Comparison of ENCODE assay signal across 9 cellular contexts in the genomic region with DNA sequence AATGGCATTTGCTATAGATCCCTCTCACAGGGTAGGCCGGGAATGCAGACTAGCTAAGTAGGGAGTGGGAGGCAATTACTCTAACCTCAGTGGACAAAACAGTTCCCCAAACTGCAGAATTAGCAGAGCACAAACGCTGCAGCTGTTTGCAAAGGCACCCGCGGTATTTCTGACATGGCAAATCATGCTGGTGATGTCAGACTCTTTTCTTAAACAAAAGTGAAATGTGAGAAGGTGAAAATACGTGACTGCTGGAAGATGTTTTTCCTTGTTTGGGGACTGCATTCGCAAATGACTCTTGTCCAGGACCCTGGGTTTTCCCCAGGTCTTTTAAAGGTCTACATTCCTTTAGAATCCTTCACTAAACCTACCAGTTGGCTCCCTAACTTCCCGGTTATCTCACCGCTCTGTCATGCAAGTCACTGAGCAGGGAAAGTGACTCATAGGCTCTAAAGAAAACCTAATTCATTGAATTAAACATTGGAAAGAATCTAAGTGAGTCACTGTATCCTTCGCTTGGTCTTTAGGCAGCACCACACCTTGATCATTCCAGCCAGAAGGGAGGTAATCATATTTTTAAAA.
DNase-seq lines count a peak whose midpoint lies in the region; ATAC-seq, FAIRE-seq and TF ChIP-seq lines count a peak whose summit lies in the region.
"Had no signal": no experiment of that assay in that cellular context is flagged by ENCODE, and none has a peak within 500 bp of the region (broad histone marks: within the 10 kb centered on the region; RNA-seq: fewer than 3 reads in every experiment).

No MANE protein-coding gene starts in this region.

- no peaks in the 10 kb centered on the region for H3K27me3 ChIP-seq in NT2/D1 (ENCODE audit: insufficient read depth, insufficient read length)
- no peaks in the 10 kb centered on the region for H3K27me3 ChIP-seq in esophagus (ENCODE audit: control insufficient read depth in 1 of 2, insufficient read depth in 2 of 2, low read length in 2 of 2)

- H3K27ac ChIP-seq in A549 = peak overlapping the region; percentile 84 to 91
- H3K27ac ChIP-seq in esophagus (ENCODE audit: low read depth in 2 of 2, low read length in 1 of 2) = peak overlapping the region; percentile 41 to 66

- H3K9ac ChIP-seq in NT2/D1 (ENCODE audit: insufficient read length, low read depth) = no peak overlapping the region

- TF ChIP-seq RAD21 in A549 (conservative IDR thresholded peaks at IDR 0.05 in 1 of 2, IDR thresholded peaks at IDR 0.05 in 1 of 2) = peak; percentile 2 to 27; a peak in 2 of 5 replicates

- TF ChIP-seq EP300 in A549 (IDR thresholded peaks at IDR 0.05) = peak; percentile 74 to 90; a peak in 4 of 5 replicates

- 2% methylated on average over 9 of the region's 9 CpGs for WGBS in A549 (ENCODE audit: missing lambda C conversion rate)
- 4% methylated on average over 9 of the region's 9 CpGs for WGBS in esophagus, 2 donors

- H3K36me3 ChIP-seq in NT2/D1 (ENCODE audit: insufficient read depth, insufficient read length, low read length) = no peaks in the 10 kb centered on the region
- no peaks in the 10 kb centered on the region for H3K36me3 ChIP-seq in esophagus (ENCODE audit: control insufficient read depth in 2 of 2, insufficient read depth in 2 of 2, low read length in 1 of 2)

- peak overlapping the region; percentile 88 for H3K4me2 ChIP-seq in A549

- FAIRE-seq in A549 (lab: Jason Lieb, UNC) = no peak

- H3K4me1 ChIP-seq in A549 (peaks cover 60% of the 10 kb centered on the region), NT2/D1 (ENCODE audit: insufficient read depth, insufficient read length) (peaks cover 12% of the 10 kb centered on the region), esophagus (ENCODE audit: control insufficient read depth in 2 of 2, insufficient read depth in 2 of 2, low read length in 1 of 2) (peaks cover 9 to 10% of the 10 kb centered on the region in 2 donors)

- H3K4me3 ChIP-seq in A549 (peak overlapping the region; percentile 23), NT2/D1 (ENCODE audit: insufficient read length, low read depth) (no peak overlapping the region), esophagus (ENCODE audit: low read depth in 1 of 2, low read length in 2 of 2) (no peak overlapping the region)

- CTCF ChIA-PET in A549 (lab: Yijun Ruan, JAX) = interaction anchor here (0.8 to 2.5 kb wide), 8 partner anchors 16 to 234 kb away, joined by 3 to 11 read pairs (median 4); a partner anchor contains a TSS

- no peak for TF ChIP-seq CTCF in A549 (IDR thresholded peaks at IDR 0.05)

- ATAC-seq in A549 (peak; percentile 84 to 85), GM19324 (IDR thresholded peaks at IDR 0.05; ENCODE audit: low FRiP score, unreplicated experiment) (no peak), HG02571 (IDR thresholded peaks at IDR 0.05; ENCODE audit: unreplicated experiment) (no peak), GM21717 (IDR thresholded peaks at IDR 0.05; ENCODE audit: unreplicated experiment) (no peak)

- H3K9me3 ChIP-seq in A549 (no peaks in the 10 kb centered on the region), NT2/D1 (ENCODE audit: insufficient read depth, low read length) (no peaks in the 10 kb centered on the region), esophagus (ENCODE audit: control insufficient read depth in 2 of 2, insufficient read depth in 1 of 2, low read depth in 1 of 2, low read length in 1 of 2) (no peaks in the 10 kb centered on the region)

- no peak for TF ChIP-seq POLR2A in A549 (IDR thresholded peaks at IDR 0.05; ENCODE audit: low read length)

- peak; percentile 95 to 97 for DNase-seq in A549 (ENCODE audit: low read depth in 1 of 2, low spot score in 1 of 2)
- DNase-seq in GOT3 (lab: John Stamatoyannopoulos, UW) = peak; percentile 49
- DNase-seq in NT2/D1 (ENCODE audit: low read depth, low spot score) = peak; percentile 74
- DNase-seq in myocyte (ENCODE audit: low read depth) = peak; percentile 98
- DNase-seq: activated naive CD8-positive, alpha-beta T cell treated with anti-CD3 and anti-CD28 coated beads, Interleukin-2, amount 10 ng/mL, durations not matched to agents 7 days and 5 days had no signal

- POLR2A ChIA-PET in A549 (lab: Yijun Ruan, JAX) = interaction anchor here (0.7 to 1.9 kb wide), 2 partner anchors 25 to 107 kb away, joined by 3 to 4 read pairs; a partner anchor contains a TSS

TF ChIP-seq in A549, 52 proteins besides CTCF, POLR2A, EP300 and RAD21 (continues in another document):
- TF ChIP-seq JUNB (IDR thresholded peaks at IDR 0.05) (peak; percentile 97), GATA3 (IDR thresholded peaks at IDR 0.05; ENCODE audit: borderline replicate concordance) (peak; percentile 95), CBX8 (IDR thresholded peaks at IDR 0.05) (no peak), CBX2 (IDR thresholded peaks at IDR 0.05; ENCODE audit: borderline replicate concordance, low read depth) (no peak), SMC3 (IDR thresholded peaks at IDR 0.05) (no peak), NFE2L2 (conservative IDR thresholded peaks at IDR 0.05; ENCODE audit: low read length) (0 out of 2 replicates have a peak, but pooled peaks have one; percentile 28), JUN (IDR thresholded peaks at IDR 0.05) (peak; percentile 89 to 93; a peak in 4 of 5 replicates), EHF (CRISPR knock-in tag; IDR thresholded peaks at IDR 0.05) (peak; percentile 79; the same call in 1 of the 2 replicates), MAFK (IDR thresholded peaks at IDR 0.05; ENCODE audit: partially characterized antibody) (peak; percentile 91), FOSL2 (IDR thresholded peaks at IDR 0.05) (peak; percentile 95), FOSL2 (CRISPR knock-in tag; IDR thresholded peaks at IDR 0.05) (peak; percentile 99), CEBPB (IDR thresholded peaks at IDR 0.05) (peak in 1 of 2 experiments; percentile 79; a peak in 2 of 4 replicates), MYC (IDR thresholded peaks at IDR 0.05; ENCODE audit: borderline replicate concordance, low read length) (0 out of 2 replicates have a peak, but pooled peaks have one; percentile 19)
- TF ChIP-seq, protein P1, sequence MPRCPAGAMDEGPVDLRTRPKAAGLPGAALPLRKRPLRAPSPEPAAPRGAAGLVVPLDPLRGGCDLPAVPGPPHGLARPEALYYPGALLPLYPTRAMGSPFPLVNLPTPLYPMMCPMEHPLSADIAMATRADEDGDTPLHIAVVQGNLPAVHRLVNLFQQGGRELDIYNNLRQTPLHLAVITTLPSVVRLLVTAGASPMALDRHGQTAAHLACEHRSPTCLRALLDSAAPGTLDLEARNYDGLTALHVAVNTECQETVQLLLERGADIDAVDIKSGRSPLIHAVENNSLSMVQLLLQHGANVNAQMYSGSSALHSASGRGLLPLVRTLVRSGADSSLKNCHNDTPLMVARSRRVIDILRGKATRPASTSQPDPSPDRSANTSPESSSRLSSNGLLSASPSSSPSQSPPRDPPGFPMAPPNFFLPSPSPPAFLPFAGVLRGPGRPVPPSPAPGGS (IDR thresholded peaks at IDR 0.05) = peak; percentile 87; the same call in 2 of the 3 replicates
- TF ChIP-seq, protein P2, sequence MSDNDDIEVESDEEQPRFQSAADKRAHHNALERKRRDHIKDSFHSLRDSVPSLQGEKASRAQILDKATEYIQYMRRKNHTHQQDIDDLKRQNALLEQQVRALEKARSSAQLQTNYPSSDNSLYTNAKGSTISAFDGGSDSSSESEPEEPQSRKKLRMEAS (IDR thresholded peaks at IDR 0.05) = peak; percentile 72; the same call in 1 of the 2 replicates
- TF ChIP-seq, protein P3, sequence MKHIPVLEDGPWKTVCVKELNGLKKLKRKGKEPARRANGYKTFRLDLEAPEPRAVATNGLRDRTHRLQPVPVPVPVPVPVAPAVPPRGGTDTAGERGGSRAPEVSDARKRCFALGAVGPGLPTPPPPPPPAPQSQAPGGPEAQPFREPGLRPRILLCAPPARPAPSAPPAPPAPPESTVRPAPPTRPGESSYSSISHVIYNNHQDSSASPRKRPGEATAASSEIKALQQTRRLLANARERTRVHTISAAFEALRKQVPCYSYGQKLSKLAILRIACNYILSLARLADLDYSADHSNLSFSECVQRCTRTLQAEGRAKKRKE (CRISPR knock-in tag; IDR thresholded peaks at IDR 0.05; ENCODE audit: low read depth) = peak; percentile 55; the same call in 1 of the 2 replicates
- TF ChIP-seq, protein P4, sequence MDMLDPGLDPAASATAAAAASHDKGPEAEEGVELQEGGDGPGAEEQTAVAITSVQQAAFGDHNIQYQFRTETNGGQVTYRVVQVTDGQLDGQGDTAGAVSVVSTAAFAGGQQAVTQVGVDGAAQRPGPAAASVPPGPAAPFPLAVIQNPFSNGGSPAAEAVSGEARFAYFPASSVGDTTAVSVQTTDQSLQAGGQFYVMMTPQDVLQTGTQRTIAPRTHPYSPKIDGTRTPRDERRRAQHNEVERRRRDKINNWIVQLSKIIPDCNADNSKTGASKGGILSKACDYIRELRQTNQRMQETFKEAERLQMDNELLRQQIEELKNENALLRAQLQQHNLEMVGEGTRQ (IDR thresholded peaks at IDR 0.05) = no peak
- TF ChIP-seq, protein P5, sequence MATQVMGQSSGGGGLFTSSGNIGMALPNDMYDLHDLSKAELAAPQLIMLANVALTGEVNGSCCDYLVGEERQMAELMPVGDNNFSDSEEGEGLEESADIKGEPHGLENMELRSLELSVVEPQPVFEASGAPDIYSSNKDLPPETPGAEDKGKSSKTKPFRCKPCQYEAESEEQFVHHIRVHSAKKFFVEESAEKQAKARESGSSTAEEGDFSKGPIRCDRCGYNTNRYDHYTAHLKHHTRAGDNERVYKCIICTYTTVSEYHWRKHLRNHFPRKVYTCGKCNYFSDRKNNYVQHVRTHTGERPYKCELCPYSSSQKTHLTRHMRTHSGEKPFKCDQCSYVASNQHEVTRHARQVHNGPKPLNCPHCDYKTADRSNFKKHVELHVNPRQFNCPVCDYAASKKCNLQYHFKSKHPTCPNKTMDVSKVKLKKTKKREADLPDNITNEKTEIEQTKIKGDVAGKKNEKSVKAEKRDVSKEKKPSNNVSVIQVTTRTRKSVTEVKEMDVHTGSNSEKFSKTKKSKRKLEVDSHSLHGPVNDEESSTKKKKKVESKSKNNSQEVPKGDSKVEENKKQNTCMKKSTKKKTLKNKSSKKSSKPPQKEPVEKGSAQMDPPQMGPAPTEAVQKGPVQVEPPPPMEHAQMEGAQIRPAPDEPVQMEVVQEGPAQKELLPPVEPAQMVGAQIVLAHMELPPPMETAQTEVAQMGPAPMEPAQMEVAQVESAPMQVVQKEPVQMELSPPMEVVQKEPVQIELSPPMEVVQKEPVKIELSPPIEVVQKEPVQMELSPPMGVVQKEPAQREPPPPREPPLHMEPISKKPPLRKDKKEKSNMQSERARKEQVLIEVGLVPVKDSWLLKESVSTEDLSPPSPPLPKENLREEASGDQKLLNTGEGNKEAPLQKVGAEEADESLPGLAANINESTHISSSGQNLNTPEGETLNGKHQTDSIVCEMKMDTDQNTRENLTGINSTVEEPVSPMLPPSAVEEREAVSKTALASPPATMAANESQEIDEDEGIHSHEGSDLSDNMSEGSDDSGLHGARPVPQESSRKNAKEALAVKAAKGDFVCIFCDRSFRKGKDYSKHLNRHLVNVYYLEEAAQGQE (IDR thresholded peaks at IDR 0.05) = no peak

Comparison
In these comparisons a context has a peak if more than half of its experiments do, and no peak if none do; other contexts are left out.
1. ATAC-seq: peak in A549 (2 of 2); none in GM19324 (single experiment), HG02571 (single experiment) and GM21717 (single experiment).
2. Peak in every context shown above with its lines, with median percentiles within 50 percentile points of each other: DNase-seq.